ENCODE assay signal across 1 cellular context in genomic region chr1:94541175-94542087, GRCh38.
TF ChIP-seq lines count a peak whose summit lies in the region.

Gene F3, minus strand, starts transcription at chr1:94541759. Its CDS starts 123 bp downstream, at chr1:94541636.

TF ChIP-seq in HEK293, 187 proteins besides CTCF, POLR2A, EP300 and RAD21 (continued from another document):
- TF ChIP-seq ZNF785 (tag by site-specific recombination; IDR thresholded peaks at IDR 0.05) (no peak), KLF8 (tag by site-specific recombination; IDR thresholded peaks at IDR 0.05) (peak; percentile 64; the same call in 1 of the 2 replicates), HOXD13 (CRISPR knock-in tag; IDR thresholded peaks at IDR 0.05; ENCODE audit: borderline replicate concordance) (no peak), ZBTB1 (tag by site-specific recombination; IDR thresholded peaks at IDR 0.05) (0 out of 2 replicates have a peak, but pooled peaks have one; percentile 67), SP3 (tag by site-specific recombination; IDR thresholded peaks at IDR 0.05) (peak; percentile 79), KLF1 (tag by site-specific recombination; IDR thresholded peaks at IDR 0.05) (0 out of 2 replicates have a peak, but pooled peaks have one; percentile 25), TSHZ1 (tag by site-specific recombination; IDR thresholded peaks at IDR 0.05; ENCODE audit: borderline replicate concordance) (0 out of 2 replicates have a peak, but pooled peaks have one; percentile 2), ZEB2 (tag by site-specific recombination; IDR thresholded peaks at IDR 0.05) (peak; percentile 33), KLF9 (tag by site-specific recombination; IDR thresholded peaks at IDR 0.05; ENCODE audit: low read depth) (peak; percentile 91), ZNF548 (tag by site-specific recombination; IDR thresholded peaks at IDR 0.05) (no peak), ZSCAN18 (tag by site-specific recombination; IDR thresholded peaks at IDR 0.05) (no peak)
TF ChIP-seq in HEK293: peak in this region for 43.
